21 cellular contexts compared by ENCODE assay signal in the genomic region with DNA sequence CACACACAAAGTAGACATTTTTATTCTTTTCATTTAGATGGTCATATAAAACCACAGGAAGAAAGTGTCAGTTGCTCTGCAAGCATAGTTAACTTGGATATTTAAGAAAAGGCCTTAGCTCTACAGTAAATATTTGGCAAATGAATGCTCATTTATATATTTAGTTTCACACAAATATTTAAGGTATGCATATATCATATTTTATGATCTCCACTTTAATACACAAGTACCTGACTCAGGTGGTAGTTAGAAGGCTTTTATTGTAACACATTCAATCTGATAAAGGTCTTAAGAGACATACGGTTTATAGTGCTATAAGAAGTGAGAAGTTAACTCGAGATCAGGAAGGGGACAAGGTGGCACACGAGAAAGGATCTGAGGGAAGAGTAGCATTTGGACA.
"Had no signal": no experiment of that assay in that cellular context is flagged by ENCODE, and none has a peak within 500 bp of the region (broad histone marks: within the 10 kb centered on the region; RNA-seq: fewer than 3 reads in every experiment).

No MANE protein-coding gene starts in this region.

- H3K9me3 ChIP-seq: esophagus muscularis mucosa, gastroesophageal sphincter, heart left ventricle, left lung, lower lobe of right lung had no signal

- H3K36me3 ChIP-seq: esophagus muscularis mucosa, heart left ventricle, left lung, lower lobe of right lung had no signal

- H3K27ac ChIP-seq: coronary artery, dorsolateral prefrontal cortex, esophagus muscularis mucosa, foreskin keratinocyte, gastroesophageal sphincter, heart left ventricle, hepatocyte, left lung, lower lobe of right lung had no signal

- H3K79me2 ChIP-seq: hepatocyte had no signal

- H3K4me2 ChIP-seq: hepatocyte had no signal

- H3K27me3 ChIP-seq: dorsolateral prefrontal cortex, esophagus muscularis mucosa, foreskin keratinocyte, gastroesophageal sphincter, heart left ventricle, hepatocyte, left lung had no signal

- H2AFZ ChIP-seq: hepatocyte had no signal

- ATAC-seq: foreskin keratinocyte; gastroesophageal sphincter; heart left ventricle; left lung; left ventricle myocardium superior; lower lobe of right lung; naive thymus-derived CD4-positive, alpha-beta T cell had no signal

- H3K4me1 ChIP-seq: gastroesophageal sphincter, heart left ventricle, left lung had no signal

- H3K4me3 ChIP-seq: coronary artery, dorsolateral prefrontal cortex, esophagus muscularis mucosa, gastroesophageal sphincter, heart left ventricle, hepatocyte, left lung, lower lobe of right lung had no signal

- DNase-seq: dermis blood vessel endothelial cell; dorsolateral prefrontal cortex; effector CD4-positive, alpha-beta T cell; effector memory CD4-positive, alpha-beta T cell; heart left ventricle; hypothalamus; immature natural killer cell; islet precursor cell; kidney; kidney glomerular epithelial cell; left lung; left ventricle myocardium superior; lower lobe of right lung; mesendoderm; midbrain; naive thymus-derived CD4-positive, alpha-beta T cell had no signal
